Comparison of ENCODE assay signal across 14 cellular contexts in the genomic region with DNA sequence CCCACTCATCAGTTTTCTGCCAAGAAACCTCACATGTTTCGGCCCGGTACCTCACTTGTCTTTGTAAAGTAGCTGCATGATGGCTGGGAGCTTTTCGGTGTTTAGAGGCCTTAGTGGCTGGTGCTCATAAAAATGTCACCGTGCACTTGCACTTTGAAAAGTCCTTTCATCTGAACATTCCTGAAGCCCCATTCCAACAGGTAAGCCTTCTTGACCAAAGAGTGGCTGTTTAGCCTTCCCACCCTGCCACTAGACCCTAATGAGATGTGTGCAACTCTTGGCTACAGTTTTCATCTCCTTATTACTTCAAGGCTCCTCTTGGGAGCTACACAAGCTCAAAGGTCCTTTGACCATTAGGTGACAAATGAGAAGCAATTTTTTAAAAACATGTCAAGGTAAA.
A peak's percentile ranks its signal among the peaks of the same experiment; 100 is the strongest.
DNase-seq lines count a peak whose midpoint lies in the region; ATAC-seq and TF ChIP-seq lines count a peak whose summit lies in the region.
"Had no signal": no experiment of that assay in that cellular context is flagged by ENCODE, and none has a peak within 500 bp of the region (broad histone marks: within the 10 kb centered on the region; RNA-seq: fewer than 3 reads in every experiment).

No MANE protein-coding gene starts in this region.

- H2BK120ac ChIP-seq in trophoblast cell (ENCODE audit: insufficient read depth, low read length, poor library complexity): peak overlapping the region; percentile 56

- peaks cover 26% of the 10 kb centered on the region for H3K79me1 ChIP-seq in trophoblast cell (ENCODE audit: low read length)

- H3K79me2 ChIP-seq in PC-3 (ENCODE audit: low read length) (peaks cover 63% of the 10 kb centered on the region), hepatocyte (peaks cover 3% of the 10 kb centered on the region), trophoblast cell (ENCODE audit: control insufficient read depth, insufficient read depth, low read length, poor library complexity) (no peaks in the 10 kb centered on the region), GM23248 (ENCODE audit: insufficient read depth) (peaks cover 84% of the 10 kb centered on the region)

- intact Hi-C loops in Caco-2 (cut with micrococcal nuclease; ENCODE audit: unreplicated experiment) (no loop called here), PC-3 (cut with micrococcal nuclease) (no loop called here)

- no peaks in the 10 kb centered on the region for H3K27me3 ChIP-seq in Caco-2 (replicated peaks; ENCODE audit: control insufficient read depth, insufficient read depth, low read length)
- H3K27me3 ChIP-seq in PC-3 (ENCODE audit: low read length): no peaks in the 10 kb centered on the region
- H3K27me3 ChIP-seq in hepatocyte: no peaks in the 10 kb centered on the region
- no peaks in the 10 kb centered on the region for H3K27me3 ChIP-seq in trophoblast cell (ENCODE audit: insufficient read depth, low read length)
- no peaks in the 10 kb centered on the region for H3K27me3 ChIP-seq in GM23248 (replicated peaks; ENCODE audit: insufficient read depth)

- no peak overlapping the region for H2AK5ac ChIP-seq in trophoblast cell (ENCODE audit: low read length)

- peaks cover 15% of the 10 kb centered on the region for H3K4me1 Mint-ChIP-seq in Caco-2 (ENCODE audit: low read depth, unreplicated experiment)

- no peak overlapping the region for H3K14ac ChIP-seq in trophoblast cell (ENCODE audit: low read length)

- peaks cover 36% of the 10 kb centered on the region for H3K4me1 ChIP-seq in Caco-2
- H3K4me1 ChIP-seq in PC-3 (ENCODE audit: insufficient read depth, low read length): peaks cover 39% of the 10 kb centered on the region
- H3K4me1 ChIP-seq in hepatocyte (ENCODE audit: insufficient read depth): peaks cover 37% of the 10 kb centered on the region
- H3K4me1 ChIP-seq in trophoblast cell (ENCODE audit: control insufficient read depth in 1 of 2, insufficient read depth in 2 of 2, low read length in 2 of 2): peaks cover 12 to 30% of the 10 kb centered on the region in 2 experiments
- peaks cover 38% of the 10 kb centered on the region for H3K4me1 ChIP-seq in GM23248 (ENCODE audit: insufficient read depth)
- H3K4me1 ChIP-seq: BE2C had no signal

- H3K4me3 ChIP-seq in Caco-2 (ENCODE audit: low read depth, low read length) (no peak overlapping the region), PC-3 (ENCODE audit: low read length) (no peak overlapping the region), hepatocyte (no peak overlapping the region), trophoblast cell (ENCODE audit: low read depth, low read length) (no peak overlapping the region), GM23248 (no peak overlapping the region)

- POLR2A ChIA-PET in Caco-2 (lab: Charles Lee): no interaction called here
- POLR2A ChIA-PET in PC-3 (lab: Charles Lee; ENCODE audit: unreplicated experiment): no interaction called here

- H3K23ac ChIP-seq in trophoblast cell (ENCODE audit: low read length): no peak overlapping the region

- H2BK5ac ChIP-seq in trophoblast cell (ENCODE audit: low read depth, low read length, poor library complexity): no peak overlapping the region

- H4K20me1 ChIP-seq in PC-3 (ENCODE audit: low read length) (peaks cover 17% of the 10 kb centered on the region), hepatocyte (ENCODE audit: insufficient read depth, poor library complexity, severe bottlenecking) (no peaks in the 10 kb centered on the region), GM23248 (ENCODE audit: insufficient read depth) (no peaks in the 10 kb centered on the region)

- H2BK12ac ChIP-seq in trophoblast cell (ENCODE audit: low read length): no peak overlapping the region

- H3K27me3 Mint-ChIP-seq in Caco-2 (ENCODE audit: insufficient read depth, unreplicated experiment): no peaks in the 10 kb centered on the region

- no peak for ATAC-seq in PC-3
- no peak for ATAC-seq in GM18907 (IDR thresholded peaks at IDR 0.05; ENCODE audit: unreplicated experiment)

- H3K9me2 ChIP-seq in PC-3 (replicated peaks; ENCODE audit: low read length) (no peaks in the 10 kb centered on the region), hepatocyte (replicated peaks; ENCODE audit: insufficient read depth) (no peaks in the 10 kb centered on the region), GM23248 (ENCODE audit: insufficient read depth) (no peaks in the 10 kb centered on the region)

- TF ChIP-seq CTCF in Caco-2 (IDR thresholded peaks at IDR 0.05; ENCODE audit: insufficient read depth in 1 of 2, low read depth in 1 of 2, low read length in 1 of 2, severe bottlenecking in 1 of 2, unreplicated experiment in 1 of 2): no peak
- TF ChIP-seq CTCF in PC-3 (conservative IDR thresholded peaks at IDR 0.05; ENCODE audit: low read depth, low read length): no peak
- TF ChIP-seq CTCF in hepatocyte (IDR thresholded peaks at IDR 0.05; ENCODE audit: poor library complexity): no peak

- peaks cover 5% of the 10 kb centered on the region for H3K36me3 Mint-ChIP-seq in Caco-2 (ENCODE audit: insufficient read depth, unreplicated experiment)
- H3K36me3 Mint-ChIP-seq: CD4-positive, alpha-beta memory T cell had no signal

- peak overlapping the region; percentile 98 for H3K27ac ChIP-seq in PC-3 (ENCODE audit: low read length)
- peak overlapping the region; percentile 37 for H3K27ac ChIP-seq in hepatocyte
- H3K27ac ChIP-seq in trophoblast cell (ENCODE audit: low read depth, low read length): peak overlapping the region; percentile 66
- no peak overlapping the region for H3K27ac ChIP-seq in GM23248
- H3K27ac ChIP-seq: C4-2B had no signal

- H3K18ac ChIP-seq in trophoblast cell (ENCODE audit: low read length): no peak overlapping the region

- H3K9me3 ChIP-seq in Caco-2 (no peaks in the 10 kb centered on the region), PC-3 (ENCODE audit: low read length) (no peaks in the 10 kb centered on the region), hepatocyte (ENCODE audit: low read depth) (no peaks in the 10 kb centered on the region), trophoblast cell (ENCODE audit: insufficient read depth, low read depth, low read length) (no peaks in the 10 kb centered on the region), GM23248 (ENCODE audit: low read depth) (no peaks in the 10 kb centered on the region)
- H3K9me3 ChIP-seq: BE2C had no signal

- H4K12ac ChIP-seq in trophoblast cell (ENCODE audit: low read depth, low read length): no peak overlapping the region

- peak overlapping the region; percentile 57 for H4K91ac ChIP-seq in trophoblast cell (ENCODE audit: low read depth, low read length)

- H3K4me3 Mint-ChIP-seq in Caco-2 (ENCODE audit: unreplicated experiment): no peak overlapping the region
- H3K4me3 Mint-ChIP-seq: CD4-positive, alpha-beta memory T cell had no signal

- H2AFZ ChIP-seq in PC-3 (ENCODE audit: low read length): no peak overlapping the region
- H2AFZ ChIP-seq in hepatocyte: no peak overlapping the region
- H2AFZ ChIP-seq in trophoblast cell (ENCODE audit: insufficient read depth, low read length, poor library complexity): no peak overlapping the region
- H2AFZ ChIP-seq in GM23248: no peak overlapping the region

- H3K4me2 ChIP-seq in PC-3 (ENCODE audit: low read length) (no peak overlapping the region), hepatocyte (peak overlapping the region; percentile 26), trophoblast cell (ENCODE audit: low read length) (no peak overlapping the region), GM23248 (ENCODE audit: unreplicated experiment) (no peak overlapping the region)

- WGBS in hepatocyte (ENCODE audit: low lambda C conversion rate, missing lambda C conversion rate): 57% methylated on average over 4 of the region's 4 CpGs
- WGBS in trophoblast cell (ENCODE audit: extremely low coverage, insufficient coverage, insufficient read length): no CpG with 5 or more reads among the region's 4 CpGs
- WGBS in GM23248 (ENCODE audit: low coverage in 1 of 2, low lambda C conversion rate in 2 of 2, missing lambda C conversion rate in 2 of 2), 2 experiments: 99 to 100% methylated on average over 4 of the region's 4 CpGs

- DNase-seq in Caco-2: no peak
- no peak for DNase-seq in PC-3
- DNase-seq in hepatocyte (ENCODE audit: low spot score): no peak
- no peak for DNase-seq in trophoblast cell
- DNase-seq in activated CD4-positive, alpha-beta T cell treated with anti-CD3 and anti-CD28 coated beads for 48 hours: no peak
- DNase-seq in GM23248: no peak
- DNase-seq: BE2C; CD4-positive, alpha-beta memory T cell; DMS153; DMS79 treated with DMSO at 0.1 percent for 48 hours; EL; HFFc6 had no signal

- no peaks in the 10 kb centered on the region for H3K9me3 Mint-ChIP-seq in Caco-2 (ENCODE audit: unreplicated experiment)
- H3K9me3 Mint-ChIP-seq: CD4-positive, alpha-beta memory T cell; HFFc6 had no signal

- H3K36me3 ChIP-seq in Caco-2 (ENCODE audit: control insufficient read depth, insufficient read depth, low read length) (no peaks in the 10 kb centered on the region; the same call in 1 of the 2 replicates), PC-3 (ENCODE audit: low read depth, low read length) (peaks cover 87% of the 10 kb centered on the region), hepatocyte (replicated peaks; ENCODE audit: insufficient read depth, low read depth) (no peaks in the 10 kb centered on the region), trophoblast cell (ENCODE audit: control insufficient read depth in 1 of 2, insufficient read depth in 2 of 2, low read length in 2 of 2) (peaks cover 7% of the 10 kb centered on the region in 2 experiments), GM23248 (ENCODE audit: low read depth) (0 out of 2 replicates have a peak, but pooled peaks cover under 1% of the 10 kb centered on the region)
- H3K36me3 ChIP-seq: BE2C had no signal

- CTCF ChIA-PET in Caco-2 (lab: Charles Lee): no interaction called here
- CTCF ChIA-PET in PC-3 (lab: Charles Lee): no interaction called here

- H3K27ac Mint-ChIP-seq in Caco-2 (ENCODE audit: unreplicated experiment): peak overlapping the region; percentile 12
- H3K27ac Mint-ChIP-seq: CD4-positive, alpha-beta memory T cell had no signal

- no peak overlapping the region for H4K8ac ChIP-seq in trophoblast cell (ENCODE audit: low read depth, low read length)

- no peak overlapping the region for H3K9ac ChIP-seq in PC-3 (ENCODE audit: low read length)
- H3K9ac ChIP-seq in trophoblast cell (ENCODE audit: low read length): no peak overlapping the region
- no peak overlapping the region for H3K9ac ChIP-seq in GM23248

- BruUV-seq in Caco-2 (replicated peaks; lab: Mats Ljungman, UMichigan): no TSS peak
- BruUV-seq in PC-3 (replicated peaks; lab: Mats Ljungman, UMichigan): no TSS peak

- no peak overlapping the region for H3K4ac ChIP-seq in trophoblast cell (ENCODE audit: low read depth, low read length)

- H3F3A ChIP-seq in PC-3 (ENCODE audit: low read length, unreplicated experiment) (peaks cover 19% of the 10 kb centered on the region), GM23248 (ENCODE audit: insufficient read depth) (peaks cover 85% of the 10 kb centered on the region)

- in situ Hi-C loops in GM23248 (cut with MboI): no loop called here
